Comparison of ENCODE assay signal across 14 cellular contexts in genomic region chr21:33546076-33546475, GRCh38. TPM values are rescaled to one million over a fixed set of nuclear protein-coding genes. Genes with fewer than 3 reads are reported as not detected.
A peak's percentile ranks its signal among the peaks of the same experiment; 100 is the strongest.
DNase-seq lines count a peak whose midpoint lies in the region; ATAC-seq and TF ChIP-seq lines count a peak whose summit lies in the region.
"Had no signal": no experiment of that assay in that cellular context is flagged by ENCODE, and none has a peak within 500 bp of the region (broad histone marks: within the 10 kb centered on the region; RNA-seq: fewer than 3 reads in every experiment).

No MANE protein-coding gene starts in this region.

- no peak for TF ChIP-seq CTCF in CD4-positive, alpha-beta T cell (IDR thresholded peaks at IDR 0.05)
- no peak for TF ChIP-seq CTCF in tibial nerve (IDR thresholded peaks at IDR 0.05)

- no peak for TF ChIP-seq EP300 in tibial nerve (IDR thresholded peaks at IDR 0.05)

- peaks cover 7 to 50% (median 8%) of the 10 kb centered on the region in 3 experiments for H3K36me3 ChIP-seq in naive thymus-derived CD4-positive, alpha-beta T cell (ENCODE audit: control insufficient read depth in 2 of 3, insufficient read depth in 3 of 3, low read length in 3 of 3)
- H3K36me3 ChIP-seq in tibial nerve, result peaks cover 0 to 47% (median 16%) of the 10 kb centered on the region in 3 donors

- no peaks in the 10 kb centered on the region for H3K9me3 Mint-ChIP-seq in CD4-positive, alpha-beta T cell
- no peaks in the 10 kb centered on the region for H3K9me3 Mint-ChIP-seq in activated T-helper 2 cell treated with anti-CD3 and anti-CD28 coated beads, Interferon-gamma antibody, Interleukin-2, Interleukin-4, amounts not matched to agents 10 μg/mL and 5 μg/mL and 100 μg/mL, durations not matched to agents 14 hours and 24 hours and 36 hours
- peaks cover 0 to 5% (median 0%) of the 10 kb centered on the region in 11 donors for H3K9me3 Mint-ChIP-seq in naive thymus-derived CD4-positive, alpha-beta T cell
- H3K9me3 Mint-ChIP-seq: activated CD4-positive, alpha-beta memory T cell treated with anti-CD3 and anti-CD28 coated beads for 36 hours had no signal

- H3K27me3 ChIP-seq in CD4-positive, alpha-beta T cell (ENCODE audit: control insufficient read depth, insufficient read depth, low read length), result no peaks in the 10 kb centered on the region
- H3K27me3 ChIP-seq in naive thymus-derived CD4-positive, alpha-beta T cell (ENCODE audit: control insufficient read depth in 2 of 2, insufficient read depth in 2 of 2, low read length in 2 of 2), result no peaks in the 10 kb centered on the region
- H3K27me3 ChIP-seq in tibial nerve, result no peaks in the 10 kb centered on the region

- H3K36me3 Mint-ChIP-seq in CD4-positive, alpha-beta T cell (ENCODE audit: low read depth), result peaks cover 87% of the 10 kb centered on the region
- peaks cover 59% of the 10 kb centered on the region for H3K36me3 Mint-ChIP-seq in activated T-helper 2 cell treated with anti-CD3 and anti-CD28 coated beads, Interferon-gamma antibody, Interleukin-2, Interleukin-4, amounts not matched to agents 10 μg/mL and 5 μg/mL and 100 μg/mL, durations not matched to agents 14 hours and 24 hours and 36 hours (ENCODE audit: low read depth)
- peaks cover 0 to 22% (median 16%) of the 10 kb centered on the region in 5 donors for H3K36me3 Mint-ChIP-seq in naive thymus-derived CD4-positive, alpha-beta T cell

- H3K4me1 Mint-ChIP-seq in CD4-positive, alpha-beta T cell (ENCODE audit: low read depth), result peaks cover 58% of the 10 kb centered on the region
- H3K4me1 Mint-ChIP-seq in activated T-helper 2 cell treated with anti-CD3 and anti-CD28 coated beads, Interferon-gamma antibody, Interleukin-2, Interleukin-4, amounts not matched to agents 10 μg/mL and 5 μg/mL and 100 μg/mL, durations not matched to agents 14 hours and 24 hours and 36 hours (ENCODE audit: low read depth), result peaks cover 20% of the 10 kb centered on the region
- H3K4me1 Mint-ChIP-seq in naive thymus-derived CD4-positive, alpha-beta T cell, result peaks cover 30 to 62% (median 50%) of the 10 kb centered on the region in 7 donors

- H3K27ac Mint-ChIP-seq in CD4-positive, alpha-beta T cell, result peak overlapping the region; percentile 52
- H3K27ac Mint-ChIP-seq in activated T-helper 2 cell treated with anti-CD3 and anti-CD28 coated beads, Interferon-gamma antibody, Interleukin-2, Interleukin-4, amounts not matched to agents 10 μg/mL and 5 μg/mL and 100 μg/mL, durations not matched to agents 14 hours and 24 hours and 36 hours, result peak overlapping the region; percentile 42
- H3K27ac Mint-ChIP-seq in naive thymus-derived CD4-positive, alpha-beta T cell, result peak overlapping the region in 4 of 9 donors; percentile 38 to 99 (median 79)

- H3K9me3 ChIP-seq in CD4-positive, alpha-beta T cell (ENCODE audit: control insufficient read depth, low read length), result no peaks in the 10 kb centered on the region
- H3K9me3 ChIP-seq in naive thymus-derived CD4-positive, alpha-beta T cell (ENCODE audit: control insufficient read depth in 2 of 3, low read length in 3 of 3), result no peaks in the 10 kb centered on the region
- H3K9me3 ChIP-seq in tibial nerve, result no peaks in the 10 kb centered on the region

- intact Hi-C loops in CD4-positive, alpha-beta T cell (cut with DNase I, micrococcal nuclease), result no loop called here
- intact Hi-C loops in activated T-helper 2 cell treated with anti-CD3 and anti-CD28 coated beads, Interferon-gamma antibody, Interleukin-2, Interleukin-4, amounts not matched to agents 10 μg/mL and 5 μg/mL and 100 μg/mL, durations not matched to agents 14 hours and 24 hours and 36 hours (cut with micrococcal nuclease), result no loop called here
- intact Hi-C loops in naive thymus-derived CD4-positive, alpha-beta T cell (cut with micrococcal nuclease), result loop anchor here (10.0 kb wide), 2 partner anchors 349 to 821 kb away; partner anchors contain the start of gene SYNJ1 (in 1 of the 2)

- 51 to 55% methylated on average over 3 of the region's 3 CpGs for whole genome bisulfite sequencing in tibial nerve, 2 donors

- TF ChIP-seq POLR2A in tibial nerve (IDR thresholded peaks at IDR 0.05), result no peak

- no peak overlapping the region for H3K4me3 ChIP-seq in naive thymus-derived CD4-positive, alpha-beta T cell (ENCODE audit: low read length)
- H3K4me3 ChIP-seq in tibial nerve, result no peak overlapping the region

- ATAC-seq in CD4-positive, alpha-beta T cell (ENCODE audit: poor library complexity), result no peak
- no peak for ATAC-seq in naive thymus-derived CD4-positive, alpha-beta T cell
- ATAC-seq: left cardiac atrium had no signal

- peaks cover 14 to 22% of the 10 kb centered on the region in 2 donors for H3K4me1 ChIP-seq in naive thymus-derived CD4-positive, alpha-beta T cell (ENCODE audit: control insufficient read depth in 2 of 2, insufficient read depth in 2 of 2, low read length in 2 of 2)
- H3K4me1 ChIP-seq in tibial nerve, result peaks cover 0 to 41% (median 18%) of the 10 kb centered on the region in 4 donors

- CTCF ChIA-PET in CD4-positive, alpha-beta T cell (lab: Charles Lee), result interaction anchor here (1.8 kb wide), 2 partner anchors 10 to 42 kb away, joined by 4 to 5 read pairs; partner anchors contain the start of gene DONSON
- CTCF ChIA-PET in naive thymus-derived CD4-positive, alpha-beta T cell (lab: Charles Lee), result interaction anchor here (0.9 kb wide), 1 partner anchor 28 kb away, joined by 3 read pairs; no protein-coding TSS in a partner anchor

- peak overlapping the region; percentile 55 for H3K4me3 Mint-ChIP-seq in CD4-positive, alpha-beta T cell
- H3K4me3 Mint-ChIP-seq in activated T-helper 2 cell treated with anti-CD3 and anti-CD28 coated beads, Interferon-gamma antibody, Interleukin-2, Interleukin-4, amounts not matched to agents 10 μg/mL and 5 μg/mL and 100 μg/mL, durations not matched to agents 14 hours and 24 hours and 36 hours (ENCODE audit: low read depth), result no peak overlapping the region
- H3K4me3 Mint-ChIP-seq in naive thymus-derived CD4-positive, alpha-beta T cell, result peak overlapping the region in 7 of 10 donors; percentile 62 to 99 (median 93)

- POLR2A ChIA-PET in CD4-positive, alpha-beta T cell (lab: Charles Lee), result interaction anchor here (5.6 kb wide), 1 partner anchor 65 kb away, joined by 132 read pairs; the partner anchor contains the start of gene TMEM50B
- POLR2A ChIA-PET in naive thymus-derived CD4-positive, alpha-beta T cell (lab: Charles Lee), result interaction anchor here (4.9 to 6.9 kb wide), 2 partner anchors 8 to 65 kb away, joined by 69 to 108 read pairs; partner anchors contain the start of gene TMEM50B

- no peak overlapping the region for H3K27ac ChIP-seq in CD4-positive, alpha-beta T cell (ENCODE audit: low read depth, low read length)
- no peak overlapping the region for H3K27ac ChIP-seq in naive thymus-derived CD4-positive, alpha-beta T cell (ENCODE audit: low read depth, low read length)
- H3K27ac ChIP-seq in tibial nerve, result no peak overlapping the region

- DNase-seq in CD4-positive, alpha-beta T cell, result no peak
- peak; percentile 57 to 70 for DNase-seq in Kasumi-1 (lab: John Stamatoyannopoulos, UW)
- DNase-seq in activated T-helper 2 cell treated with anti-CD3 and anti-CD28 coated beads, Interferon-gamma antibody, Interleukin-2, Interleukin-4, amounts not matched to agents 10 μg/mL and 5 μg/mL and 100 μg/mL, durations not matched to agents 14 hours and 24 hours and 36 hours (ENCODE audit: low spot score), result no peak
- DNase-seq in naive thymus-derived CD4-positive, alpha-beta T cell, result no peak
- DNase-seq in UCSD-AML1 (lab: John Stamatoyannopoulos, UW; ENCODE audit: unreplicated experiment), result no peak
- DNase-seq in SKM-1 treated with dmso at 0.1 percent for 144 hours (lab: John Stamatoyannopoulos, UW; ENCODE audit: unreplicated experiment), result no peak
- no peak for DNase-seq in 8988T
- no peak for DNase-seq in tibial nerve (ENCODE audit: low spot score in 2 of 2)
- DNase-seq: activated CD4-positive, alpha-beta memory T cell treated with anti-CD3 and anti-CD28 coated beads for 36 hours; amniotic stem cell; COR-L47; left cardiac atrium; NCI-H187 treated with DMSO at 0.1 percent for 48 hours; posterior cingulate gyrus had no signal

- no peaks in the 10 kb centered on the region for H3K27me3 Mint-ChIP-seq in CD4-positive, alpha-beta T cell
- no peaks in the 10 kb centered on the region for H3K27me3 Mint-ChIP-seq in activated T-helper 2 cell treated with anti-CD3 and anti-CD28 coated beads, Interferon-gamma antibody, Interleukin-2, Interleukin-4, amounts not matched to agents 10 μg/mL and 5 μg/mL and 100 μg/mL, durations not matched to agents 14 hours and 24 hours and 36 hours (ENCODE audit: low read depth)
- H3K27me3 Mint-ChIP-seq in naive thymus-derived CD4-positive, alpha-beta T cell, result peaks cover 0 to 5% (median 0%) of the 10 kb centered on the region in 5 donors
- H3K27me3 Mint-ChIP-seq: activated CD4-positive, alpha-beta memory T cell treated with anti-CD3 and anti-CD28 coated beads for 36 hours had no signal

RNA-seq across cellular contexts. Expression of gene SON, which starts 3.2 kb away (rescaled TPM):
- total RNA-seq in CD4-positive, alpha-beta T cell, result 100 to 1,000 TPM; 420 to 438 TPM
- total RNA-seq in activated T-helper 2 cell treated with anti-CD3 and anti-CD28 coated beads, Interferon-gamma antibody, Interleukin-2, Interleukin-4, amounts not matched to agents 10 μg/mL and 5 μg/mL and 100 μg/mL, durations not matched to agents 14 hours and 24 hours and 36 hours, result 345 and 376 TPM in 2 replicates
- 100 to 1,000 TPM; 337 to 497 (median 431) TPM for total RNA-seq in naive thymus-derived CD4-positive, alpha-beta T cell
- 100 to 1,000 TPM; 481 to 546 TPM for polyA plus RNA-seq in naive thymus-derived CD4-positive, alpha-beta T cell
- 100 to 1,000 TPM; 243 to 283 (median 271) TPM for total RNA-seq in tibial nerve

RNA-seq across cellular contexts. Expression of gene GART, which starts 4.2 kb away (rescaled TPM):
- 10 to 100 TPM; 21.8 to 25.5 TPM for total RNA-seq in CD4-positive, alpha-beta T cell
- total RNA-seq in activated T-helper 2 cell treated with anti-CD3 and anti-CD28 coated beads, Interferon-gamma antibody, Interleukin-2, Interleukin-4, amounts not matched to agents 10 μg/mL and 5 μg/mL and 100 μg/mL, durations not matched to agents 14 hours and 24 hours and 36 hours, result 197 and 199 TPM in 2 replicates
- total RNA-seq in naive thymus-derived CD4-positive, alpha-beta T cell, result 10 to 100 TPM; 38.3 to 98.8 (median 71.9) TPM
- 10 to 100 TPM; 37.3 to 56.4 TPM for polyA plus RNA-seq in naive thymus-derived CD4-positive, alpha-beta T cell
- total RNA-seq in tibial nerve, result 100 to 1,000 TPM in 2 of 4 donors, 10 to 100 TPM in 2; 73.5 to 141 (median 106) TPM

RNA-seq across cellular contexts. Expression of gene DONSON, which starts 42.4 kb away (rescaled TPM):
- total RNA-seq in CD4-positive, alpha-beta T cell, result 10 to 100 TPM; 11.9 to 13.5 TPM
- 40.3 and 41.7 TPM in 2 replicates for total RNA-seq in activated T-helper 2 cell treated with anti-CD3 and anti-CD28 coated beads, Interferon-gamma antibody, Interleukin-2, Interleukin-4, amounts not matched to agents 10 μg/mL and 5 μg/mL and 100 μg/mL, durations not matched to agents 14 hours and 24 hours and 36 hours
- total RNA-seq in naive thymus-derived CD4-positive, alpha-beta T cell, result 10 to 100 TPM in 3 of 5 experiments, 1 to 10 TPM in 2; 8.9 to 30.8 (median 10.7) TPM
- 1 to 10 TPM; 4.2 to 4.4 TPM for polyA plus RNA-seq in naive thymus-derived CD4-positive, alpha-beta T cell
- 10 to 100 TPM; 11.5 to 20.6 (median 18.1) TPM for total RNA-seq in tibial nerve

RNA-seq across cellular contexts. Expression of gene DNAJC28, which starts 54.6 kb away (rescaled TPM):
- total RNA-seq in CD4-positive, alpha-beta T cell, result not detected
- 0.16 and 0.37 TPM in 2 replicates for total RNA-seq in activated T-helper 2 cell treated with anti-CD3 and anti-CD28 coated beads, Interferon-gamma antibody, Interleukin-2, Interleukin-4, amounts not matched to agents 10 μg/mL and 5 μg/mL and 100 μg/mL, durations not matched to agents 14 hours and 24 hours and 36 hours
- 1 to 10 TPM in 1 of 5 experiments, under 1 TPM in 3, not detected in 1; 0.27 to 1.5 (median 0.61) TPM for total RNA-seq in naive thymus-derived CD4-positive, alpha-beta T cell
- polyA plus RNA-seq in naive thymus-derived CD4-positive, alpha-beta T cell, result under 1 TPM; 0.54 to 0.92 TPM
- 1 to 10 TPM in 3 of 4 donors, under 1 TPM in 1; 0.66 to 3.6 (median 1.7) TPM for total RNA-seq in tibial nerve

Comparison
In these comparisons a context has a peak if more than half of its experiments do, and no peak if none do; other contexts are left out.
1. DNase-seq: peak in Kasumi-1 (2 of 2); none in CD4-positive, alpha-beta T cell (0 of 10), activated T-helper 2 cell treated with anti-CD3 and anti-CD28 coated beads, Interferon-gamma antibody, Interleukin-2, Interleukin-4, amounts not matched to agents 10 μg/mL and 5 μg/mL and 100 μg/mL, durations not matched to agents 14 hours and 24 hours and 36 hours (single experiment), naive thymus-derived CD4-positive, alpha-beta T cell (0 of 9), UCSD-AML1 (single experiment), SKM-1 treated with dmso at 0.1 percent for 144 hours (single experiment), 8988T (single experiment) and tibial nerve (0 of 2).
2. intact Hi-C loops: an anchor here in naive thymus-derived CD4-positive, alpha-beta T cell (10.0 kb wide); none called in CD4-positive, alpha-beta T cell and activated T-helper 2 cell treated with anti-CD3 and anti-CD28 coated beads, Interferon-gamma antibody, Interleukin-2, Interleukin-4, amounts not matched to agents 10 μg/mL and 5 μg/mL and 100 μg/mL, durations not matched to agents 14 hours and 24 hours and 36 hours.